In the genomic region with DNA sequence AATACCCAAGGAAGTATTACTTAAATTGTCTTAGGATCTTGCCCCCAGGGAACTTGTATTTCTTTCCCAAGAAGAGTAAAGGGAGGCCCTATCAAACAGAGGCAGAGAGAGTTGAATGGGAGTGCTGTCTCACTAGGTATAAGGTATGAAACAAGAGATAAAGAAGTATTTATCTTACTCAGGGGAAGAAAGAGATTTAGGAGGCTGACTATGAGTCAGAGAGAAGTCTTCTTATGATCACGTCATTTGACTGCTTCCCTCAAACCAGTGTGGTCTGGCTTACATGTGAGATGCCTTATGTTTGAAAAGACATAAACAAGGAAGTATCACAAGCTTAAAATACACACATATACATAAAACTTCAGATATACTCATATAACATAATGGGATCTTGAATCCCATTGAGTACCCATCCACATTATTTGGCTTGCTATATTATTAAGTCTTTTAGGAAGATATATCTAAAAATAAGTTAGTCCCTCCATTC, we compare ENCODE assay signal across 8 cellular contexts. TPM values are rescaled to one million over a fixed set of nuclear protein-coding genes. Genes with fewer than 3 reads are reported as not detected.
DNase-seq lines count a peak whose midpoint lies in the region; ATAC-seq and TF ChIP-seq lines count a peak whose summit lies in the region.

No MANE protein-coding gene starts in this region.

- H3K4me1 ChIP-seq in CD4-positive, CD25-positive, alpha-beta regulatory T cell (ENCODE audit: control insufficient read depth, insufficient read depth, low read length, poor library complexity, severe bottlenecking), result peaks cover 100% of the 10 kb centered on the region
- peaks cover 38% of the 10 kb centered on the region for H3K4me1 ChIP-seq in hepatocyte (ENCODE audit: insufficient read depth)

- H3K27me3 Mint-ChIP-seq in CD4-positive, CD25-positive, alpha-beta regulatory T cell, result no peaks in the 10 kb centered on the region
- no peaks in the 10 kb centered on the region for H3K27me3 Mint-ChIP-seq in activated CD4-positive, alpha-beta memory T cell treated with anti-CD3 and anti-CD28 coated beads for 36 hours

- intact Hi-C loops in activated CD4-positive, alpha-beta memory T cell treated with anti-CD3 and anti-CD28 coated beads for 36 hours (cut with micrococcal nuclease), result loop anchor here (1.0 to 2.0 kb wide), 8 partner anchors 14 to 1471 kb away; partner anchors contain the start of gene DUSP10

- POLR2A ChIA-PET in activated CD4-positive, alpha-beta memory T cell treated with anti-CD3 and anti-CD28 coated beads for 36 hours (lab: Charles Lee), result interaction anchor here (1.0 to 1.9 kb wide), 5 partner anchors 13 to 83 kb away, joined by 3 to 25 read pairs (median 5); partner anchors contain the start of gene DUSP10

- H3K36me3 Mint-ChIP-seq in CD4-positive, CD25-positive, alpha-beta regulatory T cell, result peaks cover 15% of the 10 kb centered on the region
- H3K36me3 Mint-ChIP-seq in activated CD4-positive, alpha-beta memory T cell treated with anti-CD3 and anti-CD28 coated beads for 36 hours, result peaks cover 4% of the 10 kb centered on the region

- peak; percentile 62 to 90 (median 78) for DNase-seq in CD4-positive, CD25-positive, alpha-beta regulatory T cell
- peak; percentile 51 for DNase-seq in activated CD4-positive, alpha-beta memory T cell treated with anti-CD3 and anti-CD28 coated beads for 36 hours
- DNase-seq in hepatocyte (ENCODE audit: low spot score), result peak; percentile 65
- no peak for DNase-seq in GM19240 (ENCODE audit: insufficient read length, low spot score)
- DNase-seq in NCI-H2107 (lab: John Stamatoyannopoulos, UW), result no peak
- no peak for DNase-seq in NCI-H2029 (lab: John Stamatoyannopoulos, UW)

- ATAC-seq in CD4-positive, CD25-positive, alpha-beta regulatory T cell (ENCODE audit: low read depth in 2 of 2), result peak; percentile 74 to 75
- ATAC-seq in GM19395 (IDR thresholded peaks at IDR 0.05; ENCODE audit: unreplicated experiment) (peak; percentile 49), HG03457 (IDR thresholded peaks at IDR 0.05; ENCODE audit: unreplicated experiment) (peak; percentile 34)

- H3K27me3 ChIP-seq in CD4-positive, CD25-positive, alpha-beta regulatory T cell (ENCODE audit: control insufficient read depth, insufficient read depth, low read length), result no peaks in the 10 kb centered on the region
- no peaks in the 10 kb centered on the region for H3K27me3 ChIP-seq in hepatocyte

- CTCF ChIA-PET in activated CD4-positive, alpha-beta memory T cell treated with anti-CD3 and anti-CD28 coated beads for 36 hours (lab: Charles Lee), result interaction anchor here (0.6 to 2.4 kb wide), 3 partner anchors 13 to 99 kb away, joined by 3 to 10 read pairs (median 3); partner anchors contain the start of gene DUSP10

- peaks cover 5% of the 10 kb centered on the region for H3K36me3 ChIP-seq in CD4-positive, CD25-positive, alpha-beta regulatory T cell (ENCODE audit: control insufficient read depth, insufficient read depth, low read length)
- no peaks in the 10 kb centered on the region for H3K36me3 ChIP-seq in hepatocyte (replicated peaks; ENCODE audit: insufficient read depth, low read depth)

- H3K27ac Mint-ChIP-seq in CD4-positive, CD25-positive, alpha-beta regulatory T cell, result peak overlapping the region; percentile 38 to 95 (median 95)
- peak overlapping the region; percentile 93 for H3K27ac Mint-ChIP-seq in activated CD4-positive, alpha-beta memory T cell treated with anti-CD3 and anti-CD28 coated beads for 36 hours

- peaks cover 0 to 2% (median 0%) of the 10 kb centered on the region in 7 donors for H3K9me3 Mint-ChIP-seq in CD4-positive, CD25-positive, alpha-beta regulatory T cell
- H3K9me3 Mint-ChIP-seq in activated CD4-positive, alpha-beta memory T cell treated with anti-CD3 and anti-CD28 coated beads for 36 hours, result no peaks in the 10 kb centered on the region

- no peak for TF ChIP-seq CTCF in hepatocyte (IDR thresholded peaks at IDR 0.05; ENCODE audit: poor library complexity)

- no peaks in the 10 kb centered on the region for H4K20me1 ChIP-seq in hepatocyte (ENCODE audit: insufficient read depth, poor library complexity, severe bottlenecking)

- peak overlapping the region; percentile 67 for H3K4me3 ChIP-seq in CD4-positive, CD25-positive, alpha-beta regulatory T cell (ENCODE audit: low read depth, low read length)
- H3K4me3 ChIP-seq in hepatocyte, result no peak overlapping the region

- H3K27ac ChIP-seq in CD4-positive, CD25-positive, alpha-beta regulatory T cell (ENCODE audit: insufficient read depth, low read length, poor library complexity, severe bottlenecking), result peak overlapping the region; percentile 95
- H3K27ac ChIP-seq in hepatocyte, result peak overlapping the region; percentile 83

- H3K9me3 ChIP-seq in CD4-positive, CD25-positive, alpha-beta regulatory T cell (ENCODE audit: control insufficient read depth in 2 of 2, low read length in 2 of 2), result no peaks in the 10 kb centered on the region
- no peaks in the 10 kb centered on the region for H3K9me3 ChIP-seq in hepatocyte (ENCODE audit: low read depth)

- H3K4me2 ChIP-seq in hepatocyte, result no peak overlapping the region

- WGBS in hepatocyte (ENCODE audit: low lambda C conversion rate, missing lambda C conversion rate), result 26% methylated on average over 1 of the region's 1 CpG

- H3K9me2 ChIP-seq in hepatocyte (replicated peaks; ENCODE audit: insufficient read depth), result no peaks in the 10 kb centered on the region

- H3K79me2 ChIP-seq in hepatocyte, result no peaks in the 10 kb centered on the region

- H2AFZ ChIP-seq in hepatocyte, result no peak overlapping the region

- peak overlapping the region; percentile 43 to 89 (median 78) for H3K4me3 Mint-ChIP-seq in CD4-positive, CD25-positive, alpha-beta regulatory T cell
- no peak overlapping the region for H3K4me3 Mint-ChIP-seq in activated CD4-positive, alpha-beta memory T cell treated with anti-CD3 and anti-CD28 coated beads for 36 hours

- peaks cover 59 to 97% (median 85%) of the 10 kb centered on the region in 4 donors for H3K4me1 Mint-ChIP-seq in CD4-positive, CD25-positive, alpha-beta regulatory T cell
- peaks cover 78% of the 10 kb centered on the region for H3K4me1 Mint-ChIP-seq in activated CD4-positive, alpha-beta memory T cell treated with anti-CD3 and anti-CD28 coated beads for 36 hours (ENCODE audit: low read depth)

RNA-seq across cellular contexts. Expression of gene DUSP10, which starts 29.6 kb away (rescaled TPM):
- total RNA-seq in CD4-positive, CD25-positive, alpha-beta regulatory T cell, result 251 TPM
- polyA plus RNA-seq in CD4-positive, CD25-positive, alpha-beta regulatory T cell, result 10 to 100 TPM; 30.7 to 42.4 (median 36.1) TPM
- 1 to 10 TPM; 8.8 to 8.9 TPM for total RNA-seq in activated CD4-positive, alpha-beta memory T cell treated with anti-CD3 and anti-CD28 coated beads for 36 hours
- 16.5 and 17.6 TPM in 2 replicates for total RNA-seq in hepatocyte
- polyA plus RNA-seq in hepatocyte, result 13.1 and 14.9 TPM in 2 replicates

Comparison
In these comparisons a context has a peak if more than half of its experiments do, and no peak if none do; other contexts are left out.
1. DNase-seq: peak in CD4-positive, CD25-positive, alpha-beta regulatory T cell (3 of 3), activated CD4-positive, alpha-beta memory T cell treated with anti-CD3 and anti-CD28 coated beads for 36 hours (single experiment) and hepatocyte (single experiment); none in GM19240 (single experiment), NCI-H2107 (single experiment) and NCI-H2029 (single experiment).
2. RNA of gene DUSP10, which starts 29.6 kb away (total RNA-seq): 251 TPM in CD4-positive, CD25-positive, alpha-beta regulatory T cell (single experiment); 16.5 to 17.6 TPM in hepatocyte and 8.8 to 8.9 TPM in activated CD4-positive, alpha-beta memory T cell treated with anti-CD3 and anti-CD28 coated beads for 36 hours; every median in the first group is over 10 times any median in the second.
3. Peak in every context shown above with its lines, with median percentiles within 50 percentile points of each other: ATAC-seq.